In genomic region chr2:105179469-105180372, GRCh38 we compare ENCODE assay signal across 8 cellular contexts.
DNase-seq lines count a peak whose midpoint lies in the region; ATAC-seq and TF ChIP-seq lines count a peak whose summit lies in the region.

No MANE protein-coding gene starts in this region.

- no peaks in the 10 kb centered on the region for H3F3A ChIP-seq in MM.1S (ENCODE audit: insufficient read depth, low read length)

- no peaks in the 10 kb centered on the region for H3K9me2 ChIP-seq in MM.1S (replicated peaks; ENCODE audit: insufficient read depth, low read length)

- no peak overlapping the region for H3K9ac ChIP-seq in MM.1S (ENCODE audit: low read length)

- CTCF ChIA-PET in WTC11 (lab: Charles Lee): interaction anchor here (0.7 to 3.2 kb wide), 18 partner anchors 9 to 1402 kb away, joined by 3 to 34 read pairs (median 6); partner anchors contain the start of gene MRPS9

- no peaks in the 10 kb centered on the region for H3K9me3 Mint-ChIP-seq in WTC11

- no peaks in the 10 kb centered on the region for H3K36me3 ChIP-seq in MM.1S (replicated peaks; ENCODE audit: insufficient read depth, low read length)

- no peak overlapping the region for H3K4me2 ChIP-seq in MM.1S (ENCODE audit: low read depth, low read length)

- H3K9me3 ChIP-seq in MM.1S (replicated peaks; ENCODE audit: insufficient read depth, low read length): no peaks in the 10 kb centered on the region

- no peaks in the 10 kb centered on the region for H3K79me2 ChIP-seq in MM.1S (ENCODE audit: low read length)

- H3K4me1 ChIP-seq in MM.1S (ENCODE audit: low read length): peaks cover 22% of the 10 kb centered on the region

- TF ChIP-seq CTCF in MM.1S (IDR thresholded peaks at IDR 0.05; ENCODE audit: low read length) (peak; percentile 19; the same call in 1 of the 2 replicates), WTC11 (IDR thresholded peaks at IDR 0.05) (no peak)

- no peak overlapping the region for H2AFZ ChIP-seq in MM.1S (ENCODE audit: low read length)

- peaks cover 42% of the 10 kb centered on the region for H3K27me3 Mint-ChIP-seq in WTC11 (ENCODE audit: low read depth)

- H3K27me3 ChIP-seq in MM.1S (replicated peaks; ENCODE audit: insufficient read depth, low read length): no peaks in the 10 kb centered on the region

- no peak overlapping the region for H3K4me3 Mint-ChIP-seq in WTC11

- peak; percentile 40 for ATAC-seq in WTC11
- no peak for ATAC-seq in GM21367 (IDR thresholded peaks at IDR 0.05; ENCODE audit: unreplicated experiment)

- no peak overlapping the region for H3K27ac Mint-ChIP-seq in WTC11

- H3K27ac ChIP-seq in MM.1S (ENCODE audit: low read length): no peak overlapping the region

- H3K4me1 Mint-ChIP-seq in WTC11: peaks cover 33% of the 10 kb centered on the region

- no peak overlapping the region for H3K4me3 ChIP-seq in MM.1S (ENCODE audit: low read length)

- peak; percentile 13 for DNase-seq in GF-D8 (lab: John Stamatoyannopoulos, UW)
- DNase-seq in MM.1S: no peak
- DNase-seq in WTC11 (ENCODE audit: low spot score): peak; percentile 16
- peak; percentile 89 for DNase-seq in iris pigment epithelial cell (ENCODE audit: low read depth)
- no peak for DNase-seq in NCI-H128 (lab: John Stamatoyannopoulos, UW; ENCODE audit: unreplicated experiment)
- no peak for DNase-seq in D341Med (ENCODE audit: low spot score)
- DNase-seq in activated CD4-positive, alpha-beta T cell treated with anti-CD3 and anti-CD28 coated beads, Interleukin-2, amount 50 U/mL, for 48 hours: no peak

- POLR2A ChIA-PET in WTC11 (lab: Charles Lee): no interaction called here

- no peaks in the 10 kb centered on the region for H3K36me3 Mint-ChIP-seq in WTC11

- no peaks in the 10 kb centered on the region for H4K20me1 ChIP-seq in MM.1S (ENCODE audit: insufficient read depth, low read length)

TF ChIP-seq in WTC11, 78 proteins besides CTCF, POLR2A, EP300 and RAD21:
- TF ChIP-seq CREM (CRISPR knock-in tag; IDR thresholded peaks at IDR 0.05) (no peak), NFYB (CRISPR knock-in tag; conservative IDR thresholded peaks at IDR 0.05; ENCODE audit: low read depth) (no peak), HMGA2 (CRISPR knock-in tag; IDR thresholded peaks at IDR 0.05) (no peak), JAZF1 (CRISPR knock-in tag; IDR thresholded peaks at IDR 0.05) (no peak), CBFB (CRISPR knock-in tag; IDR thresholded peaks at IDR 0.05; ENCODE audit: low read depth) (no peak)

Comparison
In these comparisons a context has a peak if more than half of its experiments do, and no peak if none do; other contexts are left out.
1. DNase-seq: peak in GF-D8 (single experiment), WTC11 (single experiment) and iris pigment epithelial cell (single experiment); none in MM.1S (single experiment), NCI-H128 (single experiment), D341Med (single experiment) and activated CD4-positive, alpha-beta T cell treated with anti-CD3 and anti-CD28 coated beads, Interleukin-2, amount 50 U/mL, for 48 hours (0 of 2).